ENCODE assay signal across 1 cellular context in genomic region chr2:36967236-36967876, GRCh38.
TF ChIP-seq lines count a peak whose summit lies in the region.

No MANE protein-coding gene starts in this region.

TF ChIP-seq in HepG2, 621 proteins besides CTCF, POLR2A, EP300 and RAD21 (continued from another document and continues in another):
- TF ChIP-seq ARID5B (CRISPR knock-in tag; IDR thresholded peaks at IDR 0.05) = peak; percentile 80
- no peak for TF ChIP-seq MTERF4 (CRISPR knock-in tag; IDR thresholded peaks at IDR 0.05)
- TF ChIP-seq, protein P1, sequence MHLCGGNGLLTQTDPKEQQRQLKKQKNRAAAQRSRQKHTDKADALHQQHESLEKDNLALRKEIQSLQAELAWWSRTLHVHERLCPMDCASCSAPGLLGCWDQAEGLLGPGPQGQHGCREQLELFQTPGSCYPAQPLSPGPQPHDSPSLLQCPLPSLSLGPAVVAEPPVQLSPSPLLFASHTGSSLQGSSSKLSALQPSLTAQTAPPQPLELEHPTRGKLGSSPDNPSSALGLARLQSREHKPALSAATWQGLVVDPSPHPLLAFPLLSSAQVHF (CRISPR knock-in tag; IDR thresholded peaks at IDR 0.05) = no peak
- 0 out of 2 replicates have a peak, but pooled peaks have one; percentile 70 for TF ChIP-seq FOXO4 (CRISPR knock-in tag; conservative IDR thresholded peaks at IDR 0.05)
- no peak; the same call in 1 of the 2 replicates for TF ChIP-seq MTF2 (CRISPR knock-in tag; IDR thresholded peaks at IDR 0.05; ENCODE audit: borderline replicate concordance)
- TF ChIP-seq PPARG (CRISPR knock-in tag; conservative IDR thresholded peaks at IDR 0.05) = no peak
- no peak for TF ChIP-seq CBX1 (IDR thresholded peaks at IDR 0.05; ENCODE audit: low read depth)
- no peak for TF ChIP-seq ZNF383 (CRISPR knock-in tag; IDR thresholded peaks at IDR 0.05; ENCODE audit: borderline replicate concordance)
- TF ChIP-seq ZNF530 (CRISPR knock-in tag; IDR thresholded peaks at IDR 0.05; ENCODE audit: low read depth) = no peak
- TF ChIP-seq ZBTB7A (CRISPR knock-in tag; IDR thresholded peaks at IDR 0.05) = no peak
- TF ChIP-seq ZFP62 (CRISPR knock-in tag; IDR thresholded peaks at IDR 0.05) = no peak
- TF ChIP-seq PAWR (CRISPR knock-in tag; IDR thresholded peaks at IDR 0.05; ENCODE audit: borderline replicate concordance) = no peak
- TF ChIP-seq, protein P2, sequence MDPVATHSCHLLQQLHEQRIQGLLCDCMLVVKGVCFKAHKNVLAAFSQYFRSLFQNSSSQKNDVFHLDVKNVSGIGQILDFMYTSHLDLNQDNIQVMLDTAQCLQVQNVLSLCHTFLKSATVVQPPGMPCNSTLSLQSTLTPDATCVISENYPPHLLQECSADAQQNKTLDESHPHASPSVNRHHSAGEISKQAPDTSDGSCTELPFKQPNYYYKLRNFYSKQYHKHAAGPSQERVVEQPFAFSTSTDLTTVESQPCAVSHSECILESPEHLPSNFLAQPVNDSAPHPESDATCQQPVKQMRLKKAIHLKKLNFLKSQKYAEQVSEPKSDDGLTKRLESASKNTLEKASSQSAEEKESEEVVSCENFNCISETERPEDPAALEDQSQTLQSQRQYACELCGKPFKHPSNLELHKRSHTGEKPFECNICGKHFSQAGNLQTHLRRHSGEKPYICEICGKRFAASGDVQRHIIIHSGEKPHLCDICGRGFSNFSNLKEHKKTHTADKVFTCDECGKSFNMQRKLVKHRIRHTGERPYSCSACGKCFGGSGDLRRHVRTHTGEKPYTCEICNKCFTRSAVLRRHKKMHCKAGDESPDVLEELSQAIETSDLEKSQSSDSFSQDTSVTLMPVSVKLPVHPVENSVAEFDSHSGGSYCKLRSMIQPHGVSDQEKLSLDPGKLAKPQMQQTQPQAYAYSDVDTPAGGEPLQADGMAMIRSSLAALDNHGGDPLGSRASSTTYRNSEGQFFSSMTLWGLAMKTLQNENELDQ (CRISPR knock-in tag; IDR thresholded peaks at IDR 0.05; ENCODE audit: borderline replicate concordance) = no peak
- TF ChIP-seq GZF1 (CRISPR knock-in tag; IDR thresholded peaks at IDR 0.05) = no peak
- TF ChIP-seq ELF1 (CRISPR knock-in tag; IDR thresholded peaks at IDR 0.05) = no peak; the same call in 1 of the 2 replicates
- no peak for TF ChIP-seq ZNF282 (IDR thresholded peaks at IDR 0.05; ENCODE audit: partially characterized antibody)
- TF ChIP-seq IKZF1 (IDR thresholded peaks at IDR 0.05) = no peak
- no peak for TF ChIP-seq SMARCC2 (IDR thresholded peaks at IDR 0.05)
- TF ChIP-seq ZNF713 (CRISPR knock-in tag; IDR thresholded peaks at IDR 0.05) = no peak
- TF ChIP-seq EZH2 (conservative IDR thresholded peaks at IDR 0.05; ENCODE audit: low read depth, low read length) = no peak
- TF ChIP-seq, protein P3, sequence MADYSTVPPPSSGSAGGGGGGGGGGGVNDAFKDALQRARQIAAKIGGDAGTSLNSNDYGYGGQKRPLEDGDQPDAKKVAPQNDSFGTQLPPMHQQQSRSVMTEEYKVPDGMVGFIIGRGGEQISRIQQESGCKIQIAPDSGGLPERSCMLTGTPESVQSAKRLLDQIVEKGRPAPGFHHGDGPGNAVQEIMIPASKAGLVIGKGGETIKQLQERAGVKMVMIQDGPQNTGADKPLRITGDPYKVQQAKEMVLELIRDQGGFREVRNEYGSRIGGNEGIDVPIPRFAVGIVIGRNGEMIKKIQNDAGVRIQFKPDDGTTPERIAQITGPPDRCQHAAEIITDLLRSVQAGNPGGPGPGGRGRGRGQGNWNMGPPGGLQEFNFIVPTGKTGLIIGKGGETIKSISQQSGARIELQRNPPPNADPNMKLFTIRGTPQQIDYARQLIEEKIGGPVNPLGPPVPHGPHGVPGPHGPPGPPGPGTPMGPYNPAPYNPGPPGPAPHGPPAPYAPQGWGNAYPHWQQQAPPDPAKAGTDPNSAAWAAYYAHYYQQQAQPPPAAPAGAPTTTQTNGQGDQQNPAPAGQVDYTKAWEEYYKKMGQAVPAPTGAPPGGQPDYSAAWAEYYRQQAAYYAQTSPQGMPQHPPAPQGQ (CRISPR knock-in tag; IDR thresholded peaks at IDR 0.05; ENCODE audit: borderline replicate concordance) = no peak
- TF ChIP-seq ZFP1 (CRISPR knock-in tag; IDR thresholded peaks at IDR 0.05) = peak; percentile 32; the same call in 1 of the 2 replicates
- no peak for TF ChIP-seq SAFB2 (CRISPR knock-in tag; IDR thresholded peaks at IDR 0.05; ENCODE audit: borderline replicate concordance, low read depth)
- no peak for TF ChIP-seq PLSCR1 (CRISPR knock-in tag; IDR thresholded peaks at IDR 0.05; ENCODE audit: borderline replicate concordance)
- peak; percentile 85 for TF ChIP-seq BCL6 (CRISPR knock-in tag; IDR thresholded peaks at IDR 0.05)
- peak; percentile 66 for TF ChIP-seq FOXP4 (CRISPR knock-in tag; IDR thresholded peaks at IDR 0.05)
- TF ChIP-seq KMT2A (CRISPR knock-in tag; IDR thresholded peaks at IDR 0.05) = no peak
- no peak for TF ChIP-seq MTF1 (CRISPR knock-in tag; IDR thresholded peaks at IDR 0.05)
- no peak for TF ChIP-seq ZNF660 (CRISPR knock-in tag; IDR thresholded peaks at IDR 0.05; ENCODE audit: borderline replicate concordance, low read depth)
- TF ChIP-seq ZNF263 (CRISPR knock-in tag; IDR thresholded peaks at IDR 0.05) = no peak
- TF ChIP-seq TFDP2 (CRISPR knock-in tag; IDR thresholded peaks at IDR 0.05) = no peak
- TF ChIP-seq ZNF737 (CRISPR knock-in tag; IDR thresholded peaks at IDR 0.05; ENCODE audit: borderline replicate concordance) = no peak
- no peak for TF ChIP-seq SATB2 (CRISPR knock-in tag; IDR thresholded peaks at IDR 0.05)
- TF ChIP-seq PRDM10 (CRISPR knock-in tag; IDR thresholded peaks at IDR 0.05; ENCODE audit: low read depth) = peak; percentile 55; the same call in 1 of the 2 replicates
- TF ChIP-seq BRCA1 (CRISPR knock-in tag; IDR thresholded peaks at IDR 0.05) = no peak
- TF ChIP-seq, protein P4, sequence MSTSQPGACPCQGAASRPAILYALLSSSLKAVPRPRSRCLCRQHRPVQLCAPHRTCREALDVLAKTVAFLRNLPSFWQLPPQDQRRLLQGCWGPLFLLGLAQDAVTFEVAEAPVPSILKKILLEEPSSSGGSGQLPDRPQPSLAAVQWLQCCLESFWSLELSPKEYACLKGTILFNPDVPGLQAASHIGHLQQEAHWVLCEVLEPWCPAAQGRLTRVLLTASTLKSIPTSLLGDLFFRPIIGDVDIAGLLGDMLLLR (CRISPR knock-in tag; IDR thresholded peaks at IDR 0.05) = no peak
- TF ChIP-seq NFATC3 (CRISPR knock-in tag; IDR thresholded peaks at IDR 0.05) = no peak
- TF ChIP-seq TOE1 (CRISPR knock-in tag; IDR thresholded peaks at IDR 0.05) = no peak
- TF ChIP-seq ATF4 (CRISPR knock-in tag; IDR thresholded peaks at IDR 0.05) = no peak; a peak in 1 of 4 replicates
- no peak for TF ChIP-seq BRD4 (CRISPR knock-in tag; IDR thresholded peaks at IDR 0.05)
- no peak for TF ChIP-seq ONECUT2 (CRISPR knock-in tag; IDR thresholded peaks at IDR 0.05)
- peak; percentile 57; the same call in 1 of the 2 replicates for TF ChIP-seq ZNF878 (CRISPR knock-in tag; IDR thresholded peaks at IDR 0.05)
